In genomic region chr11:130416537-130416896, GRCh38 we compare ENCODE assay signal across 33 cellular contexts. TPM values are rescaled to one million over a fixed set of nuclear protein-coding genes. Genes with fewer than 3 reads are reported as not detected.
"Had no signal": no experiment of that assay in that cellular context is flagged by ENCODE, and none has a peak within 500 bp of the region (broad histone marks: within the 10 kb centered on the region; RNA-seq: fewer than 3 reads in every experiment).

No MANE protein-coding gene starts in this region.

- H3K9me3 ChIP-seq: Peyer's patch had no signal

- DNase-seq: activated CD4-positive, alpha-beta memory T cell treated with anti-CD3 and anti-CD28 coated beads, Interleukin-2, amount 10 ng/mL, durations not matched to agents 7 days and 5 days; activated CD4-positive, alpha-beta T cell treated with anti-CD3 and anti-CD28 coated beads for 1 hour; activated CD4-positive, alpha-beta T cell treated with anti-CD3 and anti-CD28 coated beads for 48 hours; activated CD4-positive, CD25-positive, alpha-beta regulatory T cell; activated CD8-positive, alpha-beta memory T cell treated with anti-CD3 and anti-CD28 coated beads for 24 hours; activated CD8-positive, alpha-beta memory T cell treated with anti-CD3 and anti-CD28 coated beads, Interleukin-2, amount 10 ng/mL, durations not matched to agents 7 days and 5 days; activated CD8-positive, alpha-beta memory T cell treated with anti-CD3 and anti-CD28 coated beads, Interleukin-2, amount 50 U/mL, for 48 hours; activated effector memory CD4-positive, alpha-beta T cell treated with Interleukin-2 at 50 U/mL for 16 hours; activated naive CD4-positive, alpha-beta T cell treated with anti-CD3 and anti-CD28 coated beads, Interleukin-2, amount 10 ng/mL, durations not matched to agents 7 days and 5 days; activated naive CD8-positive, alpha-beta T cell treated with anti-CD3 and anti-CD28 coated beads, Interleukin-2, amount 50 U/mL, for 24 hours; activated T-cell treated with anti-CD3 and anti-CD28 coated beads, Interleukin-2, amount 50 U/mL, for 48 hours; anterior cingulate cortex; cerebellar nuclear complex; NCI-H1105; NCI-H1417 treated with DMSO at 0.1 percent for 48 hours; NCI-H187 treated with DMSO at 0.1 percent for 48 hours; NCI-H2081; NCI-H2171 treated with DMSO at 0.1 percent for 48 hours; NCI-H2227 treated with DMSO at 0.1 percent for 48 hours; NCI-H446; NCI-H524; PC-3; Peyer's patch; SW 1271; T-helper 1 cell; T1000; WERI-Rb-1 had no signal

- H3K9me3 Mint-ChIP-seq: activated CD4-positive, alpha-beta memory T cell treated with anti-CD3 and anti-CD28 coated beads, Interleukin-2, amount 10 ng/mL, durations not matched to agents 7 days and 5 days; activated naive CD4-positive, alpha-beta T cell treated with anti-CD3 and anti-CD28 coated beads, Interleukin-2, amount 10 ng/mL, durations not matched to agents 7 days and 5 days; activated naive CD8-positive, alpha-beta T cell treated with anti-CD3 and anti-CD28 coated beads, Interleukin-2, amount 50 U/mL, for 24 hours; brain had no signal

- ATAC-seq: activated CD8-positive, alpha-beta memory T cell treated with anti-CD3 and anti-CD28 coated beads, Interleukin-2, amount 10 ng/mL, durations not matched to agents 7 days and 5 days; activated naive CD8-positive, alpha-beta T cell treated with anti-CD3 and anti-CD28 coated beads, Interleukin-2, amount 50 U/mL, for 24 hours; PC-3 had no signal

- H3K4me3 ChIP-seq: Peyer's patch had no signal

- H3K36me3 Mint-ChIP-seq: activated CD8-positive, alpha-beta memory T cell treated with anti-CD3 and anti-CD28 coated beads, Interleukin-2, amount 10 ng/mL, durations not matched to agents 7 days and 5 days; activated naive CD4-positive, alpha-beta T cell treated with anti-CD3 and anti-CD28 coated beads, Interleukin-2, amount 10 ng/mL, durations not matched to agents 7 days and 5 days; activated naive CD8-positive, alpha-beta T cell; brain had no signal

- H3K4me3 Mint-ChIP-seq: activated CD4-positive, alpha-beta memory T cell treated with anti-CD3 and anti-CD28 coated beads, Interleukin-2, amount 10 ng/mL, durations not matched to agents 7 days and 5 days; activated CD8-positive, alpha-beta memory T cell treated with anti-CD3 and anti-CD28 coated beads, Interleukin-2, amount 10 ng/mL, durations not matched to agents 7 days and 5 days; activated naive CD4-positive, alpha-beta T cell treated with anti-CD3 and anti-CD28 coated beads, Interleukin-2, amount 10 ng/mL, durations not matched to agents 7 days and 5 days; activated naive CD8-positive, alpha-beta T cell; activated naive CD8-positive, alpha-beta T cell treated with anti-CD3 and anti-CD28 coated beads, Interleukin-2, amount 50 U/mL, for 24 hours; brain had no signal

- H3K36me3 ChIP-seq: Peyer's patch, WERI-Rb-1 had no signal

- H3K4me1 Mint-ChIP-seq: activated CD4-positive, alpha-beta memory T cell treated with anti-CD3 and anti-CD28 coated beads, Interleukin-2, amount 10 ng/mL, durations not matched to agents 7 days and 5 days; activated CD8-positive, alpha-beta memory T cell treated with anti-CD3 and anti-CD28 coated beads, Interleukin-2, amount 10 ng/mL, durations not matched to agents 7 days and 5 days; activated naive CD4-positive, alpha-beta T cell treated with anti-CD3 and anti-CD28 coated beads, Interleukin-2, amount 10 ng/mL, durations not matched to agents 7 days and 5 days had no signal

- H3K27ac ChIP-seq: Peyer's patch, RWPE1, WERI-Rb-1 had no signal

- H3K27ac Mint-ChIP-seq: activated CD4-positive, alpha-beta memory T cell treated with anti-CD3 and anti-CD28 coated beads, Interleukin-2, amount 10 ng/mL, durations not matched to agents 7 days and 5 days; activated CD8-positive, alpha-beta memory T cell treated with anti-CD3 and anti-CD28 coated beads, Interleukin-2, amount 10 ng/mL, durations not matched to agents 7 days and 5 days; activated naive CD4-positive, alpha-beta T cell treated with anti-CD3 and anti-CD28 coated beads, Interleukin-2, amount 10 ng/mL, durations not matched to agents 7 days and 5 days; activated naive CD8-positive, alpha-beta T cell; activated naive CD8-positive, alpha-beta T cell treated with anti-CD3 and anti-CD28 coated beads, Interleukin-2, amount 50 U/mL, for 24 hours had no signal

- H3K27me3 ChIP-seq: Peyer's patch had no signal

RNA-seq across cellular contexts. Expression of gene ADAMTS8, which starts 11.9 kb away (rescaled TPM):
- total RNA-seq: activated CD4-positive, alpha-beta memory T cell treated with anti-CD3 and anti-CD28 coated beads, Interleukin-2, amount 10 ng/mL, durations not matched to agents 7 days and 5 days; activated CD8-positive, alpha-beta memory T cell treated with anti-CD3 and anti-CD28 coated beads, Interleukin-2, amount 10 ng/mL, durations not matched to agents 7 days and 5 days; bronchial epithelial cell; M059J; PC-3; T-helper 2 cell treated with Interferon-gamma antibody and Interleukin-4, amounts not matched to agents 100 ng/mL and 5 ng/mL, for 36 hours had no signal

RNA-seq across cellular contexts. Expression of gene ADAMTS15, which starts 31.9 kb away (rescaled TPM):
- total RNA-seq: activated CD4-positive, alpha-beta memory T cell treated with anti-CD3 and anti-CD28 coated beads, Interleukin-2, amount 10 ng/mL, durations not matched to agents 7 days and 5 days; activated CD8-positive, alpha-beta memory T cell treated with anti-CD3 and anti-CD28 coated beads, Interleukin-2, amount 10 ng/mL, durations not matched to agents 7 days and 5 days had no signal
